17 cellular contexts compared by ENCODE assay signal in the genomic region with DNA sequence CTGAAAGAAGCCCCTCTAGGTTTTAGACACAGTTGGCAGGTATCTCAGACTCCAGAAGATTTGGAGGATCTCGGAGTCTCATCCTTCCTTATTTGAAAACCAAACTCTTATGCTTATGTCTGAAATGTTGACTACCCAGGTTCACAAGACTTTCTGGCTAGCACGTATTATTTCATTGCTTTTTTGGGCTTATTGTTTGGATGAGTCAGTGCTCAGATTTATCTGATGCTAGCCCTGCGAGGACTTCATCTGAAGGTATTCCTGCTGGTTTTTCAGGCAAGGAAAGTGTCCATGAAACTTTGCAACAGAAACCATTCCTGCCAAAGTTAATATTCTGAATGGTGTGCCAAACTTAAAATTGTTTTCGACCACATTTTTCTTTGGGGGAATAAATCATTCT.
"Had no signal": no experiment of that assay in that cellular context is flagged by ENCODE, and none has a peak within 500 bp of the region (broad histone marks: within the 10 kb centered on the region; RNA-seq: fewer than 3 reads in every experiment).

No MANE protein-coding gene starts in this region.

- H3K36me3 ChIP-seq: stomach, thoracic aorta had no signal

- H3K4me3 ChIP-seq: stomach, thoracic aorta had no signal

- FAIRE-seq: urothelium cell line had no signal

- H3K4me3 Mint-ChIP-seq: activated CD8-positive, alpha-beta T cell treated with anti-CD3 and anti-CD28 coated beads, Interleukin-2, amount 10 ng/mL, durations not matched to agents 7 days and 5 days; activated T-helper 1 cell treated with anti-CD3 and anti-CD28 coated beads, Interleukin-12 subunit alpha, Interleukin-12 subunit beta, Interleukin-2, Interleukin-4 antibody, amounts not matched to agents 30 ng/mL and 10 ng/mL and 1 ng/mL, durations not matched to agents 14 hours and 24 hours and 36 hours; T-helper 1 cell treated with Interleukin-12 subunit alpha and Interleukin-12 subunit beta and Interleukin-4 antibody, amounts not matched to agents 30 μg/mL and 1 μg/mL, for 36 hours; WTC11 had no signal

- H3K9me3 Mint-ChIP-seq: activated T-helper 1 cell treated with anti-CD3 and anti-CD28 coated beads, Interleukin-12 subunit alpha, Interleukin-12 subunit beta, Interleukin-2, Interleukin-4 antibody, amounts not matched to agents 30 ng/mL and 10 ng/mL and 1 ng/mL, durations not matched to agents 14 hours and 24 hours and 36 hours; T-helper 1 cell treated with Interleukin-12 subunit alpha and Interleukin-12 subunit beta and Interleukin-4 antibody, amounts not matched to agents 30 μg/mL and 1 μg/mL, for 36 hours; WTC11 had no signal

- DNase-seq: activated CD4-positive, alpha-beta T cell treated with anti-CD3 and anti-CD28 coated beads for 48 hours; activated CD8-positive, alpha-beta memory T cell treated with anti-CD3 and anti-CD28 coated beads, Interleukin-2, amount 50 U/mL, for 48 hours; activated CD8-positive, alpha-beta T cell treated with anti-CD3 and anti-CD28 coated beads, Interleukin-2, amount 10 ng/mL, durations not matched to agents 7 days and 5 days; activated naive CD4-positive, alpha-beta T cell treated with Interleukin-2 at 50 U/mL for 16 hours; central memory CD4-positive, alpha-beta T cell; effector memory CD4-positive, alpha-beta T cell; foreskin fibroblast; islet precursor cell; stimulated activated CD4-positive, alpha-beta T cell treated with anti-CD3 and anti-CD28 coated beads, Interleukin-4, amount 100 ng/mL, for 4 hours; stomach had no signal

- ATAC-seq: activated CD8-positive, alpha-beta T cell treated with anti-CD3 and anti-CD28 coated beads, Interleukin-2, amount 10 ng/mL, durations not matched to agents 7 days and 5 days; left lobe of liver; WTC11 had no signal

- H3K9me3 ChIP-seq: stomach, thoracic aorta had no signal

- H3K36me3 Mint-ChIP-seq: WTC11 had no signal

- H3K27ac ChIP-seq: epithelial cell of prostate, stomach, thoracic aorta had no signal

- H3K27me3 ChIP-seq: stomach had no signal

- H3K27ac Mint-ChIP-seq: activated CD8-positive, alpha-beta T cell treated with anti-CD3 and anti-CD28 coated beads, Interleukin-2, amount 10 ng/mL, durations not matched to agents 7 days and 5 days; T-helper 1 cell treated with Interleukin-12 subunit alpha and Interleukin-12 subunit beta and Interleukin-4 antibody, amounts not matched to agents 30 μg/mL and 1 μg/mL, for 36 hours; WTC11 had no signal
